In the genomic region with DNA sequence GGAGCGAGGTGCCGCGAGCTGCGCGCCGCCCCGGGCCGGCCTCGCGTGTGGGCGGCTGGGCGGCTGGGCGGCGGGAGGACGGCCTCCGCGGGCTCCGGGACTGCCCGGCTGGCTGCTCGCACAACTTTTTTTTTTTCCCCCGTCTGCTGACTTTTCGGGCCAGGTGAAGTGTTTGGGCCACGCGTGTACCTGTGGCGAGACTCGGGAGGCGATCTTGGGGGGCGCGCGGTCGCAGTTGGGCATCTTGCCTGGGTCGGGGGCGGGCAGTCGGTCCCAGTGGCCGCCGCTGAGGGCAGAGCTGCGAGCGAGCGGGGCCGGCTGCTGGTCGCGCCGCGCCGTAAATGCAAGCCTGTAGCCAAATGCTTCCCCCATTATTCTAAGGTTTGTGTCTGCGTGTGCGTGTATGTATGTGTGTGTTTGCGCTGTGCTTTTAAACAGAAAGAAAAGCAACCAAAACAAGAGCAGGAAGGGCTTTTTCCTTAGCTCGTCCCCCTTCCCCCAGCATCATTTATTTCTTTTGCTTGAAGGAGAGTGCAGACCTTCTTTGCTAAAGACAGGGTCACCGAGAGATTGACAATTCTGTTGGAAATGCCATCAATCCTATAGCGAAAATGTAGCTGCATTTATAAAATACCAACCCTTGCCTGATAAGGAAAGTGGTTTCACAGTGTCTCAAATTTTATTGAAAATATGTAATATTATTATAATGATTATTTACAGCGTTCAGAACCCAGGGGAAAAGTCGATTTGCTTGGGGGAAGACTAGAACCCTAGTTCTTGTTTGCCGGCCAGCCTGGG, we compare ENCODE assay signal across 9 cellular contexts.
A peak's percentile ranks its signal among the peaks of the same experiment; 100 is the strongest.
DNase-seq lines count a peak whose midpoint lies in the region; ATAC-seq, FAIRE-seq and TF ChIP-seq lines count a peak whose summit lies in the region.
"Had no signal": no experiment of that assay in that cellular context is flagged by ENCODE, and none has a peak within 500 bp of the region (broad histone marks: within the 10 kb centered on the region; RNA-seq: fewer than 3 reads in every experiment).

No MANE protein-coding gene starts in this region.

- no peak overlapping the region for H2AFZ ChIP-seq in neural cell (ENCODE audit: low read depth, low read length)

- DNase-seq in Ammon's horn (ENCODE audit: low spot score) (peak; percentile 31), NCI-H1105 (lab: John Stamatoyannopoulos, UW) (peak; percentile 13), esophagus muscularis mucosa (ENCODE audit: extremely low spot score) (no peak), GM19239 (ENCODE audit: insufficient read length, low spot score) (no peak), sciatic nerve (ENCODE audit: low spot score) (no peak)
- no peak for DNase-seq in stimulated activated CD4-positive, alpha-beta T cell treated with anti-CD3 and anti-CD28 coated beads, Interleukin-1b, Interleukin-23, amount 100 ng/mL, for 48 hours

- H3K9ac ChIP-seq in neural cell (ENCODE audit: low read length) = peak overlapping the region; percentile 69

- H3K79me2 ChIP-seq in neural cell (replicated peaks; ENCODE audit: insufficient read depth, low read length) = no peaks in the 10 kb centered on the region

- H3K27me3 ChIP-seq in esophagus muscularis mucosa = peaks cover 4 to 96% (median 34%) of the 10 kb centered on the region in 4 donors
- peaks cover 33% of the 10 kb centered on the region for H3K27me3 ChIP-seq in neural cell (ENCODE audit: insufficient read depth, low read depth, low read length)
- H3K27me3 ChIP-seq: adrenal gland had no signal

- H3K4me3 ChIP-seq in esophagus muscularis mucosa (peak overlapping the region; percentile 60 to 76 (median 68)), neural cell (ENCODE audit: low read length) (peak overlapping the region; percentile 84)

- TF ChIP-seq EP300 in esophagus muscularis mucosa (IDR thresholded peaks at IDR 0.05) (no peak), neural cell (conservative IDR thresholded peaks at IDR 0.05; ENCODE audit: poor library complexity, severe bottlenecking) (no peak)

- H3K9me2 ChIP-seq in neural cell (ENCODE audit: insufficient read depth, low read length) = no peaks in the 10 kb centered on the region

- peaks cover 8% of the 10 kb centered on the region for H3F3A ChIP-seq in neural cell (ENCODE audit: insufficient read depth, low read length, poor library complexity, severe bottlenecking)

- no peak for ATAC-seq in GM18907 (IDR thresholded peaks at IDR 0.05; ENCODE audit: unreplicated experiment)
- no peak for ATAC-seq in sciatic nerve

- intact Hi-C loops in esophagus muscularis mucosa (cut with DNase I) = loop anchor here (10.0 kb wide), 1 partner anchor 426 kb away; no protein-coding TSS in a partner anchor
- intact Hi-C loops in sciatic nerve (cut with DNase I) = loop anchor here (10.0 kb wide), 1 partner anchor 416 kb away; no protein-coding TSS in a partner anchor

- TF ChIP-seq CTCF in esophagus muscularis mucosa (IDR thresholded peaks at IDR 0.05) (no peak), neural cell (IDR thresholded peaks at IDR 0.05; ENCODE audit: poor library complexity, severe bottlenecking) (no peak)

- TF ChIP-seq RAD21 in neural cell (conservative IDR thresholded peaks at IDR 0.05) = no peak

- FAIRE-seq in GM19239 (lab: Jason Lieb, UNC) = no peak

- WGBS in esophagus muscularis mucosa = 10% methylated on average over 30 of the region's 54 CpGs

- H3K36me3 ChIP-seq in esophagus muscularis mucosa (no peaks in the 10 kb centered on the region), neural cell (ENCODE audit: insufficient read depth, low read length) (no peaks in the 10 kb centered on the region)
- H3K36me3 ChIP-seq: adrenal gland had no signal

- H3K27ac ChIP-seq in esophagus muscularis mucosa (replicated peaks in 1 of 4) (peak overlapping the region; percentile 26 to 63 (median 44)), neural cell (ENCODE audit: low read length) (peak overlapping the region; percentile 37)

- no peaks in the 10 kb centered on the region for H4K20me1 ChIP-seq in neural cell (ENCODE audit: insufficient read depth)

- H3K9me3 ChIP-seq in esophagus muscularis mucosa (no peaks in the 10 kb centered on the region), neural cell (ENCODE audit: low read length) (no peaks in the 10 kb centered on the region)
- H3K9me3 ChIP-seq: adrenal gland had no signal

- TF ChIP-seq POLR2A in esophagus muscularis mucosa (IDR thresholded peaks at IDR 0.05; ENCODE audit: low read depth) = no peak

- peak overlapping the region; percentile 87 for H3K4me2 ChIP-seq in neural cell (ENCODE audit: low read length)

- peaks cover 30 to 50% (median 44%) of the 10 kb centered on the region in 4 donors for H3K4me1 ChIP-seq in esophagus muscularis mucosa

TF ChIP-seq in neural cell, 6 proteins besides CTCF, POLR2A, EP300 and RAD21:
- TF ChIP-seq SMC3 (conservative IDR thresholded peaks at IDR 0.05; ENCODE audit: poor library complexity) = peak; percentile 11
- peak; percentile 13 for TF ChIP-seq TAF1 (IDR thresholded peaks at IDR 0.05; ENCODE audit: low read depth)
- no peak for TF ChIP-seq EZH2 (IDR thresholded peaks at IDR 0.05; ENCODE audit: borderline replicate concordance, insufficient read depth, low read length, poor library complexity, severe bottlenecking)
- peak; percentile 28 for TF ChIP-seq POLR2AphosphoS5 (IDR thresholded peaks at IDR 0.05)
- TF ChIP-seq, protein P1, sequence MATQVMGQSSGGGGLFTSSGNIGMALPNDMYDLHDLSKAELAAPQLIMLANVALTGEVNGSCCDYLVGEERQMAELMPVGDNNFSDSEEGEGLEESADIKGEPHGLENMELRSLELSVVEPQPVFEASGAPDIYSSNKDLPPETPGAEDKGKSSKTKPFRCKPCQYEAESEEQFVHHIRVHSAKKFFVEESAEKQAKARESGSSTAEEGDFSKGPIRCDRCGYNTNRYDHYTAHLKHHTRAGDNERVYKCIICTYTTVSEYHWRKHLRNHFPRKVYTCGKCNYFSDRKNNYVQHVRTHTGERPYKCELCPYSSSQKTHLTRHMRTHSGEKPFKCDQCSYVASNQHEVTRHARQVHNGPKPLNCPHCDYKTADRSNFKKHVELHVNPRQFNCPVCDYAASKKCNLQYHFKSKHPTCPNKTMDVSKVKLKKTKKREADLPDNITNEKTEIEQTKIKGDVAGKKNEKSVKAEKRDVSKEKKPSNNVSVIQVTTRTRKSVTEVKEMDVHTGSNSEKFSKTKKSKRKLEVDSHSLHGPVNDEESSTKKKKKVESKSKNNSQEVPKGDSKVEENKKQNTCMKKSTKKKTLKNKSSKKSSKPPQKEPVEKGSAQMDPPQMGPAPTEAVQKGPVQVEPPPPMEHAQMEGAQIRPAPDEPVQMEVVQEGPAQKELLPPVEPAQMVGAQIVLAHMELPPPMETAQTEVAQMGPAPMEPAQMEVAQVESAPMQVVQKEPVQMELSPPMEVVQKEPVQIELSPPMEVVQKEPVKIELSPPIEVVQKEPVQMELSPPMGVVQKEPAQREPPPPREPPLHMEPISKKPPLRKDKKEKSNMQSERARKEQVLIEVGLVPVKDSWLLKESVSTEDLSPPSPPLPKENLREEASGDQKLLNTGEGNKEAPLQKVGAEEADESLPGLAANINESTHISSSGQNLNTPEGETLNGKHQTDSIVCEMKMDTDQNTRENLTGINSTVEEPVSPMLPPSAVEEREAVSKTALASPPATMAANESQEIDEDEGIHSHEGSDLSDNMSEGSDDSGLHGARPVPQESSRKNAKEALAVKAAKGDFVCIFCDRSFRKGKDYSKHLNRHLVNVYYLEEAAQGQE (IDR thresholded peaks at IDR 0.05; ENCODE audit: borderline replicate concordance) = no peak
- no peak for TF ChIP-seq MXI1 (conservative IDR thresholded peaks at IDR 0.05; ENCODE audit: poor library complexity, severe bottlenecking)

Comparison
In these comparisons a context has a peak if more than half of its experiments do, and no peak if none do; other contexts are left out.
1. DNase-seq: peak in Ammon's horn (single experiment) and NCI-H1105 (single experiment); none in esophagus muscularis mucosa (single experiment), stimulated activated CD4-positive, alpha-beta T cell treated with anti-CD3 and anti-CD28 coated beads, Interleukin-1b, Interleukin-23, amount 100 ng/mL, for 48 hours (single experiment), GM19239 (single experiment) and sciatic nerve (single experiment).